ENCODE assay signal across 8 cellular contexts in the genomic region with DNA sequence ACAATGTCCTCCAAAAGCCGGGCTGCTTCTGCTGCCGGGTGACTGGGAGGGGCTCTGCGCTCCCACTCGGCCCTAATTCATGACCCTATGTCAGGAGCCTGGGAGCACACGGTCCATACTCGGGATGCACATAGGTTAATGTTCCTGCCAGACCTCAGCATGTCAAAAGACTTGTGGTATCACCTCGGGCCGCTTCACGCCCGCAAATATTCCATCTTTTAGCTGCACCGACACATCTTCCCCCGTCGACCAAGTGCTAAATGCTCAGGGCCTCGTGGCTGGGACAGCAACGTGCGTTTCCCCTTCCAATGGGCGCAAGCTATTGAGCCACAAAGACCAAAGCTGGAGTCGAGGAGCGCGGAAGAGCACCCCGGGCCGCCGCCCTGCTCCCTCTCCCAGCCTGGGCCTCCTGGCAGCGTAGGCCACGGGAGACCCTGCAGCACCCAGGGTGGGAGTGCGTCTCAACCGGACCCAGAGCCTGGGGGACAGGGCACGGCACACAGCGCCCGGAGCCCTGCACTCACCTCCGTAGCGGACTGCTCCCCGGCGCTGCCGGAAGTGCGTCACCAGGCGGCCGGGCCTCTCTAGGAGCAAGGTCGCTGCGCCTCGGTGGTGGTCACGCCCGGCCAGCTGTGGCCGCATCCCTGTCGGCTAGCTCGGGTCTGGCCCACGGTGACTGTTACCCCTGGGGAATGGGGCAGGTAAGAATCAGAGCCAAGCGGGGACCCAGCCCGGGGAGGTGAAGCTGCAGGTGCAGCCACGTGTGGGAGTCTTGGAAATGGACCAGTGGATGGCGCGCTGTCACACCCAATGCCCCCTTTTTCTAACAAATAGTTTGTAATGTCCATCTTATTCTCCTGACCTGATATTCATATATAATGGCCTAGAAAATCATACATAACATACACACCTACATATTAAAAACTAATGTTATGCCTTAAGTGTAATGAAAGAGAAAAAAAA. TPM values are rescaled to one million over a fixed set of nuclear protein-coding genes. Genes with fewer than 3 reads are reported as not detected.
DNase-seq lines count a peak whose midpoint lies in the region; ATAC-seq and TF ChIP-seq lines count a peak whose summit lies in the region.

TSS of gene ZNF23 (minus strand) at position 562 of the 963 bp plus-strand sequence. CDS start 5,451 bp downstream, outside the sequence.

- peak within 1 kb of the TSS; percentile 88 for H2AFZ ChIP-seq in OCI-LY3 (ENCODE audit: low read depth, low read length)

- peak; percentile 52 for TF ChIP-seq CTCF in OCI-LY3 (IDR thresholded peaks at IDR 0.05; ENCODE audit: low read depth, low read length)

- peaks cover 13% of the 10 kb centered on the region; the same call in 1 of the 2 replicates for H3K4me1 ChIP-seq in OCI-LY3 (ENCODE audit: low read length)

- DNase-seq in COR-L47 (lab: John Stamatoyannopoulos, UW) (peak; percentile 64), activated T-cell treated with anti-CD3 and anti-CD28 coated beads for 48 hours (ENCODE audit: low read depth) (peak; percentile 81), epithelial cell of prostate (ENCODE audit: low read depth, low spot score) (no peak), mucosa of gallbladder (ENCODE audit: low spot score) (peak; percentile 82)
- peak; percentile 64 for DNase-seq in stimulated activated CD8-positive, alpha-beta memory T cell treated with anti-CD3 and anti-CD28 coated beads, Interleukin-4, amount 100 ng/mL, for 24 hours (ENCODE audit: low read depth)

- H3K27ac ChIP-seq in OCI-LY3 (ENCODE audit: low read length): 0 out of 2 replicates have a peak within 1 kb of the TSS, but pooled peaks have one; percentile 11
- H3K27ac ChIP-seq in epithelial cell of prostate: peak within 1 kb of the TSS; percentile 54

- H3K4me3 ChIP-seq in OCI-LY3 (ENCODE audit: low read length): peak within 1 kb of the TSS; percentile 95

- H3K79me2 ChIP-seq in OCI-LY3 (ENCODE audit: low read length): peaks cover 30% of the 10 kb centered on the region

- no peaks in the 10 kb centered on the region for H3K9me3 ChIP-seq in OCI-LY3 (ENCODE audit: insufficient read depth, low read length)

- H3K4me2 ChIP-seq in OCI-LY3 (ENCODE audit: low read length): peak within 1 kb of the TSS; percentile 98

- peak within 1 kb of the TSS; percentile 76 for H3K9ac ChIP-seq in OCI-LY3 (ENCODE audit: low read length)

- H3K27me3 ChIP-seq in OCI-LY3 (ENCODE audit: low read depth, low read length): no peaks in the 10 kb centered on the region

- H3K36me3 ChIP-seq in OCI-LY3 (replicated peaks; ENCODE audit: low read depth, low read length): no peaks in the 10 kb centered on the region

- peak; percentile 98 for ATAC-seq in GM19452 (IDR thresholded peaks at IDR 0.05; ENCODE audit: unreplicated experiment)
- peak; percentile 58 for ATAC-seq in HG03575 (IDR thresholded peaks at IDR 0.05; ENCODE audit: extremely low read depth, insufficient number of reproducible peaks, low FRiP score, unreplicated experiment)

- no peaks in the 10 kb centered on the region; the same call in 1 of the 2 replicates for H4K20me1 ChIP-seq in OCI-LY3 (ENCODE audit: insufficient read depth, low read length)

RNA-seq across cellular contexts. Expression of gene ZNF23, which starts in this region (rescaled TPM):
- 6.3 TPM for total RNA-seq in mucosa of gallbladder
